31 cellular contexts compared by ENCODE assay signal in the genomic region with DNA sequence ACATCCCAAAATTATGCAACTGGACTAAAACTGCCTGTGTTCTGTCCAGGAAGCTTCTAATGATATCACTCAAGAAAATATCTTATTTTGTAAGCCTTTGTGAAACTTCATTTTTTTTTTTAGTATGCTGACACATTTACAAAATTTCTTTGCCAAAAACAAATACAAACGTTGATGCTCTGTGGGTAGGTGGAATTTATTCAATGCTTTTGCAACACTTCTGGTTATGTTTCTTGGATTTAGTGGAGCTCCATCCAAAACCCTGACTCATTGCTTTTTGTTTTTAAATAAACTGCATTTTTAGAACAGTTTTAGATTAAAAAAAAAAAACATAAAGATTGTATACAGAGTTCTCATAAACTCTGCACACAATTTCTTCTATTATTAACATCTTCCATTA.
"Had no signal": no experiment of that assay in that cellular context is flagged by ENCODE, and none has a peak within 500 bp of the region (broad histone marks: within the 10 kb centered on the region; RNA-seq: fewer than 3 reads in every experiment).

No MANE protein-coding gene starts in this region.

- H3K4me2 ChIP-seq: SK-N-SH had no signal

- H3K4me1 ChIP-seq: Peyer's patch, SJSA1 had no signal

- H3K9me3 ChIP-seq: MG63, Peyer's patch, SJSA1, SK-N-SH had no signal

- H3K4me3 ChIP-seq: K562, MG63, Peyer's patch, SJSA1 had no signal

- H3K9ac ChIP-seq: SK-N-SH had no signal

- H3K27me3 ChIP-seq: brain microvascular endothelial cell, MG63, Peyer's patch, SJSA1 had no signal

- ATAC-seq: activated CD4-positive, alpha-beta T cell treated with anti-CD3 and anti-CD28 coated beads for 36 hours; activated CD4-positive, CD25-positive, alpha-beta regulatory T cell treated with anti-CD3 and anti-CD28 coated beads, Interleukin-2, amount 50 U/mL, for 24 hours; activated CD8-positive, alpha-beta T cell treated with anti-CD3 and anti-CD28 coated beads, Interleukin-2, amount 10 ng/mL, durations not matched to agents 7 days and 5 days; activated naive CD8-positive, alpha-beta T cell treated with anti-CD3 and anti-CD28 coated beads, Interleukin-2, amount 50 U/mL, for 24 hours; K562; PC-3 had no signal

- H3K36me3 ChIP-seq: brain microvascular endothelial cell, MG63, Peyer's patch, SJSA1 had no signal

- DNase-seq: activated CD4-positive, alpha-beta T cell treated with anti-CD3 and anti-CD28 coated beads for 36 hours; activated CD4-positive, alpha-beta T cell treated with anti-CD3 and anti-CD28 coated beads, Interleukin-2, amount 10 ng/mL, durations not matched to agents 7 days and 5 days; activated CD4-positive, alpha-beta T cell treated with anti-CD3 and anti-CD28 coated beads, Interleukin-2, amount 50 U/mL, for 48 hours; activated CD8-positive, alpha-beta memory T cell treated with anti-CD3 and anti-CD28 coated beads, Interleukin-2, amount 50 U/mL, for 48 hours; activated CD8-positive, alpha-beta T cell treated with anti-CD3 and anti-CD28 coated beads, Interleukin-2, amount 10 ng/mL, durations not matched to agents 7 days and 5 days; activated effector memory CD4-positive, alpha-beta T cell treated with Interleukin-2 at 50 U/mL for 16 hours; activated naive CD4-positive, alpha-beta T cell treated with anti-CD3 and anti-CD28 coated beads, Interleukin-2, amount 10 ng/mL, durations not matched to agents 7 days and 5 days; activated naive CD8-positive, alpha-beta T cell treated with anti-CD3 and anti-CD28 coated beads, Interleukin-2, amount 50 U/mL, for 24 hours; activated T-cell treated with anti-CD3 and anti-CD28 coated beads, Interleukin-2, amount 50 U/mL, for 48 hours; anterior cingulate cortex; brain microvascular endothelial cell; central memory CD4-positive, alpha-beta T cell; MG63; NCI-H1048; NCI-H1105 treated with DMSO at 0.1 percent for 48 hours; NCI-H1436; NCI-H1694 treated with DMSO at 0.1 percent for 48 hours; NCI-H2029; NCI-H345; NCI-H510A; NCI-H526; NCI-H748 treated with DMSO at 0.1 percent for 48 hours; NK-92 treated with Interleukin-12 subunit alpha and Interleukin-12 subunit beta, amount 100 ng/mL, for 24 hours; PC-3; Peyer's patch; RPMI8226; SHP77 treated with DMSO at 0.1 percent for 48 hours; SK-N-SH had no signal

- H3K27ac ChIP-seq: brain microvascular endothelial cell, Peyer's patch, SJSA1 had no signal
